19 cellular contexts compared by ENCODE assay signal in the genomic region with DNA sequence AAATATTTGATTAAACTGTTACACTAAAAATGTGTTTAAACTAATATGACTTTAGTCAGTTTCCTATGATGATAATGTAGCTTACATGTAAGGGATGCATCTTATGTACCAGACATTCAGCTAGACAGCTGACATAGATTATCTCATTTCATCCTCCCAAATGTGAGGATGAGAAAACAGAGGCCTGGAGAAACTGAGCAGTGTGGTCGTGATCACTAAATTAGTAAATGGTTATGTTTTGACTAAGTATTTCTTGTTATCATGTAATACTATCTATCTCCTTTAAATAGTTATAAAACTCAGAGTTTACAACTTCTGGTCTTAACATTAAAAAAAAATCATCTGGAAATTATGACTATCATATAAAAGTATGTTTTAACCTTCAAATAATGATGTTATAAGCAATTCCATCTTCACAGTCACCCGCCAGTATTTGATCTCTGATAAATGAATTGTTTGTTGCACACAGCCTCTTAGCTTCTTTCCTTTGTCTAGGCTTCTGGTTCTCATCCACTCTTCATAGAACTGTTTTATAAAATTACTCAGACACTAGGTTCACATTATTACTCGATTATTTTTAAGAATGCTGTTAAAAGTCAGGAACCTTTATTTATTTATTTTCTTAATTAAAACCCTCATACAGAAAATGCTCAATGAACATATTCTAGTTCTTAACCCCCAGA. TPM values are rescaled to one million over a fixed set of nuclear protein-coding genes. Genes with fewer than 3 reads are reported as not detected.
DNase-seq lines count a peak whose midpoint lies in the region; ATAC-seq and TF ChIP-seq lines count a peak whose summit lies in the region.
"Had no signal": no experiment of that assay in that cellular context is flagged by ENCODE, and none has a peak within 500 bp of the region (broad histone marks: within the 10 kb centered on the region; RNA-seq: fewer than 3 reads in every experiment).

No MANE protein-coding gene starts in this region.

- peak; percentile 63 for ATAC-seq in GM19035 (IDR thresholded peaks at IDR 0.05; ENCODE audit: unreplicated experiment)
- peak; percentile 41 for ATAC-seq in HG02798 (IDR thresholded peaks at IDR 0.05; ENCODE audit: poor library complexity, unreplicated experiment)
- no peak for ATAC-seq in GM21367 (IDR thresholded peaks at IDR 0.05; ENCODE audit: unreplicated experiment)
- ATAC-seq: left lung, right lobe of liver had no signal

- intact Hi-C loops in OCI-LY7 (cut with micrococcal nuclease; ENCODE audit: unreplicated experiment) = no loop called here

- BruUV-seq in OCI-LY7 (replicated peaks; lab: Mats Ljungman, UMichigan) = no TSS peak

- no peaks in the 10 kb centered on the region for H3K4me1 ChIP-seq in OCI-LY7 (ENCODE audit: insufficient read depth, low read length, poor library complexity, severe bottlenecking)
- H3K4me1 ChIP-seq: breast epithelium, right lobe of liver, uterus had no signal

- H3K36me3 ChIP-seq in OCI-LY7 (ENCODE audit: insufficient read depth, low read length) = no peaks in the 10 kb centered on the region
- H3K36me3 ChIP-seq: breast epithelium, left lung, right lobe of liver, uterus had no signal

- no peaks in the 10 kb centered on the region for H3K9me2 ChIP-seq in OCI-LY7 (ENCODE audit: insufficient read depth, low read length)

- H2AFZ ChIP-seq in OCI-LY7 (ENCODE audit: low read length) = peak overlapping the region; percentile 63; the same call in 1 of the 2 replicates

- DNase-seq in GM13976 (ENCODE audit: low spot score) (peak; percentile 13), OCI-LY7 (ENCODE audit: low spot score) (no peak), amygdala (lab: John Stamatoyannopoulos, UW) (no peak), activated gamma-delta T cell treated with Interleukin-2 at 50 U/mL for 16 hours (no peak), DMS79 (lab: John Stamatoyannopoulos, UW) (no peak)
- DNase-seq: activated CD4-positive, alpha-beta T cell treated with anti-CD3 and anti-CD28 coated beads, Interleukin-2, amount 50 U/mL, for 4 hours; activated naive CD8-positive, alpha-beta T cell treated with anti-CD3 and anti-CD28 coated beads, Interleukin-2, amount 10 ng/mL, durations not matched to agents 7 days and 5 days; activated T-cell treated with anti-CD3 and anti-CD28 coated beads, Interleukin-2, amount 50 U/mL, for 24 hours; CD8-positive, alpha-beta memory T cell; foreskin melanocyte; left lung; NCI-H1417 treated with DMSO at 0.1 percent for 48 hours; right lobe of liver; RPMI8226; uterus had no signal

- no peak overlapping the region for H3K27ac ChIP-seq in OCI-LY7 (ENCODE audit: low read depth, low read length, poor library complexity, severe bottlenecking)
- H3K27ac ChIP-seq: breast epithelium, left lung, right lobe of liver, uterus had no signal

- POLR2A ChIA-PET in OCI-LY7 (lab: Charles Lee) = interaction anchor here (0.9 kb wide), 1 partner anchor 9 kb away, joined by 5 read pairs; no protein-coding TSS in a partner anchor

- CTCF ChIA-PET in OCI-LY7 (lab: Charles Lee; ENCODE audit: unreplicated experiment) = no interaction called here

- in situ Hi-C loops in GM13976 (cut with MboI; ENCODE audit: low sequenced_read_pairs, unreplicated experiment) = no loop called here

- H3K4me3 ChIP-seq in OCI-LY7 (ENCODE audit: low read depth, low read length, poor library complexity, severe bottlenecking) = no peak overlapping the region
- H3K4me3 ChIP-seq: breast epithelium, left lung, right lobe of liver, uterus had no signal

- H3K79me2 ChIP-seq in OCI-LY7 (ENCODE audit: insufficient read depth, low read depth, low read length) = no peaks in the 10 kb centered on the region

- no peaks in the 10 kb centered on the region for H4K20me1 ChIP-seq in OCI-LY7 (ENCODE audit: insufficient read depth, low read length)

- no peaks in the 10 kb centered on the region for H3K9me3 ChIP-seq in OCI-LY7 (ENCODE audit: low read length)
- H3K9me3 ChIP-seq: breast epithelium, left lung, right lobe of liver, uterus had no signal

- no peak overlapping the region for H3K4me2 ChIP-seq in OCI-LY7 (ENCODE audit: low read length)

- TF ChIP-seq CTCF in GM13976 (IDR thresholded peaks at IDR 0.05; ENCODE audit: borderline replicate concordance, control extremely low read depth, extremely low read depth, insufficient read depth, missing control alignments) (no peak), OCI-LY7 (conservative IDR thresholded peaks at IDR 0.05; ENCODE audit: low read length) (no peak)

RNA-seq across cellular contexts. Expression of gene HDAC9, which starts 33.6 kb away (rescaled TPM):
- total RNA-seq in OCI-LY7 (2014; rRNA removed; shearing (Covaris generic)) = 90.3 and 91.7 TPM in 2 replicates
- 58.8 and 68.2 TPM in 2 replicates for total RNA-seq in OCI-LY7 (2022)
